Comparison of ENCODE assay signal across 28 cellular contexts in the genomic region with DNA sequence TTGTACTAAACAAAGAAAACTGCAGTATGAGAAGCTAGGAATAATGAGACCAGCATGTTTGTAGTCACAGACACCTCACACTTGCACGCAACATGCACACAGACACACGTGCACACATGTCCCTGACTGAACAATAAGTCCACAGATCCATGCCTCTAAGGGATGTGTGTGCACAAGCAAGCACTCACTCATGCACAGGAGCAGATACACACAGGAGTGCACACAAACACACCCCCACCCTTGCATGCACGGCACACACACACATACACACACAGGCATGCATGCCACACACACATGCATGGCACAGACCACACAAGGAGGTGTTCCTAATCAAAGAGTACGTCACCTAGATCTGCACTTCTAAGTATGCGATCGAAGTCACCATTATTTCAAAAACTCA.
"Had no signal": no experiment of that assay in that cellular context is flagged by ENCODE, and none has a peak within 500 bp of the region (broad histone marks: within the 10 kb centered on the region; RNA-seq: fewer than 3 reads in every experiment).

No MANE protein-coding gene starts in this region.

- H3K9ac ChIP-seq: neural progenitor cell had no signal

- H2AFZ ChIP-seq: neural progenitor cell had no signal

- DNase-seq: hypothalamus; immature natural killer cell; kidney; left colon; left lung; lower lobe of right lung; mammary epithelial cell; mesenchymal stem cell; naive B cell; natural killer cell; nephron progenitor cell; pancreas; posterior cingulate gyrus; retina; right cardiac atrium; sigmoid colon; small intestine; spleen; stimulated activated CD4-positive, alpha-beta T cell treated with anti-CD3 and anti-CD28 coated beads, Interleukin-4, amount 100 ng/mL, for 24 hours; stimulated activated naive CD4-positive, alpha-beta T cell; tibial artery; uterus had no signal

- FAIRE-seq: islet of Langerhans, kidney, pancreas, small intestine had no signal

- H3K27ac ChIP-seq: left lung, lower lobe of right lung, neural progenitor cell, pancreas, prostate gland, sigmoid colon, spleen, suprapubic skin, thoracic aorta, tibial artery, uterus had no signal

- ATAC-seq: left colon; left lung; lower lobe of right lung; natural killer cell; pancreas; right cardiac atrium; stimulated activated effector memory CD8-positive, alpha-beta T cell treated with anti-CD3 and anti-CD28 coated beads, Interleukin-12 subunit alpha, Interleukin-12 subunit beta, amount 100 ng/mL, for 72 hours had no signal

- H3K9me3 ChIP-seq: pancreas, prostate gland, uterus had no signal

- H3K36me3 ChIP-seq: left lung, lower lobe of right lung, neural progenitor cell, pancreas, prostate gland, sigmoid colon, spleen, suprapubic skin, thoracic aorta, tibial artery, uterus had no signal

- H3K4me2 ChIP-seq: neural progenitor cell had no signal

- H3K4me3 ChIP-seq: left lung, lower lobe of right lung, neural progenitor cell, pancreas, prostate gland, sigmoid colon, spleen, suprapubic skin, thoracic aorta, tibial artery, uterus had no signal

- H3K27me3 ChIP-seq: pancreas, sigmoid colon, tibial artery, uterus had no signal

- H3K4me1 ChIP-seq: left lung, lower lobe of right lung, neural progenitor cell, pancreas, prostate gland, sigmoid colon, spleen, tibial artery, uterus had no signal
